ENCODE assay signal across 10 cellular contexts in genomic region chr3:24492971-24493551, GRCh38. TPM values are rescaled to one million over a fixed set of nuclear protein-coding genes. Genes with fewer than 3 reads are reported as not detected.
DNase-seq lines count a peak whose midpoint lies in the region; ATAC-seq and TF ChIP-seq lines count a peak whose summit lies in the region.
"Had no signal": no experiment of that assay in that cellular context is flagged by ENCODE, and none has a peak within 500 bp of the region (broad histone marks: within the 10 kb centered on the region; RNA-seq: fewer than 3 reads in every experiment).

No MANE protein-coding gene starts in this region.

- 12 to 40% methylated on average over 4 of the region's 4 CpGs for WGBS in gastroesophageal sphincter (ENCODE audit: low coverage in 1 of 2), 2 donors
- WGBS in sigmoid colon, 2 donors, result 25 to 47% methylated on average over 4 of the region's 4 CpGs

- POLR2A ChIA-PET in HEK293T (lab: Yijun Ruan, JAX), result no interaction called here

- CTCF ChIA-PET in HEK293T (lab: Yijun Ruan, JAX), result no interaction called here

- DNase-seq in Peyer's patch, result no peak
- DNase-seq in sigmoid colon, result no peak
- no peak for DNase-seq in SHP77 (lab: John Stamatoyannopoulos, UW)
- DNase-seq in HEK293T (ENCODE audit: extremely low spot score), result no peak
- DNase-seq in SW 1271 (lab: John Stamatoyannopoulos, UW), result no peak
- DNase-seq: activated effector memory CD4-positive, alpha-beta T cell treated with anti-CD3 and anti-CD28 coated beads, Interleukin-2, amount 50 U/mL, for 16 hours; NCI-H446 treated with DMSO at 0.1 percent for 48 hours had no signal

- intact Hi-C loops in sigmoid colon (cut with DNase I), result loop anchor here (5.0 to 10.0 kb wide), 3 partner anchors 126 to 428 kb away; no protein-coding TSS in a partner anchor

- TF ChIP-seq CTCF in Peyer's patch (IDR thresholded peaks at IDR 0.05) (no peak), gastroesophageal sphincter (IDR thresholded peaks at IDR 0.05) (no peak), sigmoid colon (IDR thresholded peaks at IDR 0.05) (no peak)

- no peak for TF ChIP-seq POLR2A in Peyer's patch (IDR thresholded peaks at IDR 0.05)
- no peak for TF ChIP-seq POLR2A in gastroesophageal sphincter (IDR thresholded peaks at IDR 0.05)
- TF ChIP-seq POLR2A in sigmoid colon (IDR thresholded peaks at IDR 0.05), result no peak

- H3K4me3 ChIP-seq in Peyer's patch (peak overlapping the region in 3 of 4 donors; percentile 51 to 72 (median 70)), gastroesophageal sphincter (peak overlapping the region; percentile 71 to 81), sigmoid colon (peak overlapping the region; percentile 61 to 91 (median 72))

- no peaks in the 10 kb centered on the region for H3K9me3 ChIP-seq in ES-I3 (ENCODE audit: control insufficient read depth, insufficient read depth, low read length)
- H3K9me3 ChIP-seq in Peyer's patch, result no peaks in the 10 kb centered on the region
- H3K9me3 ChIP-seq in gastroesophageal sphincter, result no peaks in the 10 kb centered on the region
- no peaks in the 10 kb centered on the region for H3K9me3 ChIP-seq in sigmoid colon

- TF ChIP-seq EP300 in gastroesophageal sphincter (IDR thresholded peaks at IDR 0.05) (no peak), sigmoid colon (IDR thresholded peaks at IDR 0.05) (no peak)

- H3K36me3 ChIP-seq in ES-I3 (ENCODE audit: insufficient read depth, low read length) (no peaks in the 10 kb centered on the region), Peyer's patch (no peaks in the 10 kb centered on the region), gastroesophageal sphincter (no peaks in the 10 kb centered on the region), sigmoid colon (no peaks in the 10 kb centered on the region)

- H3K9ac ChIP-seq in ES-I3 (ENCODE audit: low read depth, low read length), result 0 out of 2 replicates have a peak overlapping the region, but pooled peaks have one; percentile 79

- H3K4me1 ChIP-seq in ES-I3 (ENCODE audit: insufficient read depth, low read length), result peaks cover 27% of the 10 kb centered on the region
- H3K4me1 ChIP-seq in Peyer's patch, result peaks cover 0 to 8% (median 0%) of the 10 kb centered on the region in 4 donors
- peaks cover 0 to 73% (median 0%) of the 10 kb centered on the region in 3 donors for H3K4me1 ChIP-seq in gastroesophageal sphincter
- peaks cover 0 to 62% (median 56%) of the 10 kb centered on the region in 4 donors for H3K4me1 ChIP-seq in sigmoid colon

- no peak for ATAC-seq in gastroesophageal sphincter
- ATAC-seq in HG03025 (IDR thresholded peaks at IDR 0.05; ENCODE audit: low FRiP score, unreplicated experiment), result no peak

- H3K27me3 ChIP-seq in Peyer's patch (no peaks in the 10 kb centered on the region), gastroesophageal sphincter (no peaks in the 10 kb centered on the region), sigmoid colon (no peaks in the 10 kb centered on the region)

- no peak overlapping the region for H3K27ac ChIP-seq in Peyer's patch
- peak overlapping the region in 3 of 4 donors; percentile 93 to 97 (median 96) for H3K27ac ChIP-seq in gastroesophageal sphincter
- H3K27ac ChIP-seq in sigmoid colon, result peak overlapping the region; percentile 89 to 97 (median 94)

TF ChIP-seq in HEK293T, 16 proteins besides CTCF, POLR2A, EP300 and RAD21:
- TF ChIP-seq ZNF384 (IDR thresholded peaks at IDR 0.05) (no peak), HDGF (IDR thresholded peaks at IDR 0.05; ENCODE audit: borderline replicate concordance) (no peak), LEF1 (IDR thresholded peaks at IDR 0.05; ENCODE audit: borderline replicate concordance) (no peak), ELF4 (IDR thresholded peaks at IDR 0.05) (no peak), FOXM1 (IDR thresholded peaks at IDR 0.05; ENCODE audit: borderline replicate concordance) (no peak), ARNT (IDR thresholded peaks at IDR 0.05) (no peak), SP1 (IDR thresholded peaks at IDR 0.05) (no peak), CTBP1 (IDR thresholded peaks at IDR 0.05; ENCODE audit: borderline replicate concordance) (no peak), SUZ12 (IDR thresholded peaks at IDR 0.05) (no peak), TARDBP (IDR thresholded peaks at IDR 0.05) (no peak), PKNOX1 (IDR thresholded peaks at IDR 0.05) (no peak), FOXA1 (IDR thresholded peaks at IDR 0.05) (no peak), BHLHE40 (IDR thresholded peaks at IDR 0.05; ENCODE audit: borderline replicate concordance) (no peak), L3MBTL2 (conservative IDR thresholded peaks at IDR 0.05) (no peak)

RNA-seq across cellular contexts. Expression of gene THRB, which starts 1.6 kb away (rescaled TPM):
- total RNA-seq in Peyer's patch (10 to 100 TPM in 2 of 4 donors, 1 to 10 TPM in 2; 2.6 to 13.2 (median 8.4) TPM), gastroesophageal sphincter (10 to 100 TPM; 42.5 to 61.9 (median 55.8) TPM), sigmoid colon (10 to 100 TPM; 29.7 to 49.5 (median 35.6) TPM)
- 10 to 100 TPM in 2 of 3 donors, 1 to 10 TPM in 1; 7.2 to 10.6 (median 10.2) TPM for polyA plus RNA-seq in sigmoid colon

Comparison
In these comparisons a context has a peak if more than half of its experiments do, and no peak if none do; other contexts are left out.
1. H3K27ac ChIP-seq: peak in gastroesophageal sphincter (3 of 4) and sigmoid colon (4 of 4); none in Peyer's patch (0 of 4).
2. Peak in every context shown above with its lines, with median percentiles within 50 percentile points of each other: H3K4me3 ChIP-seq.